ENCODE assay signal across 26 cellular contexts in genomic region chr10:94061026-94061425, GRCh38.
"Had no signal": no experiment of that assay in that cellular context is flagged by ENCODE, and none has a peak within 500 bp of the region (broad histone marks: within the 10 kb centered on the region; RNA-seq: fewer than 3 reads in every experiment).

No MANE protein-coding gene starts in this region.

- H3K4me1 Mint-ChIP-seq: neural progenitor cell; stimulated activated effector memory CD8-positive, alpha-beta T cell treated with anti-CD3 and anti-CD28 coated beads, Interleukin-12 subunit alpha, Interleukin-12 subunit beta, amount 100 ng/mL, for 72 hours; stimulated activated naive B cell treated with anti-CD40 and anti-IgM and Interleukin-4, amounts not matched to agents 10 μg/mL and 1 μg/mL and 100 μg/mL, for 72 hours had no signal

- H3K9ac ChIP-seq: neural progenitor cell, parathyroid adenoma had no signal

- H3K36me3 ChIP-seq: neural progenitor cell, ovary, right lobe of liver, sigmoid colon, stomach, thoracic aorta, thyroid gland, tibial nerve, upper lobe of left lung, vagina had no signal

- H3K9me3 Mint-ChIP-seq: nephron, neural progenitor cell had no signal

- H3K27ac Mint-ChIP-seq: nephron; neural progenitor cell; progenitor cell of endocrine pancreas; stimulated activated effector memory CD8-positive, alpha-beta T cell treated with anti-CD3 and anti-CD28 coated beads, Interleukin-12 subunit alpha, Interleukin-12 subunit beta, amount 100 ng/mL, for 72 hours; stimulated activated naive B cell treated with anti-CD40 and anti-IgM and Interleukin-4, amounts not matched to agents 10 μg/mL and 1 μg/mL and 100 μg/mL, for 72 hours; stimulated activated naive CD8-positive, alpha-beta T cell treated with anti-CD3 and anti-CD28 coated beads, Interleukin-15, Interleukin-2, amounts not matched to agents 100 ng/mL and 50 ng/mL, for 24 hours had no signal

- H3K4me3 Mint-ChIP-seq: nephron; neural progenitor cell; stimulated activated effector memory CD8-positive, alpha-beta T cell treated with anti-CD3 and anti-CD28 coated beads, Interleukin-12 subunit alpha, Interleukin-12 subunit beta, amount 100 ng/mL, for 72 hours; stimulated activated naive B cell treated with anti-CD40 and anti-IgM and Interleukin-4, amounts not matched to agents 10 μg/mL and 1 μg/mL and 100 μg/mL, for 72 hours; stimulated activated naive CD8-positive, alpha-beta T cell treated with anti-CD3 and anti-CD28 coated beads, Interleukin-15, Interleukin-2, amounts not matched to agents 100 ng/mL and 50 ng/mL, for 24 hours had no signal

- H3K36me3 Mint-ChIP-seq: neural progenitor cell; stimulated activated effector memory CD8-positive, alpha-beta T cell treated with anti-CD3 and anti-CD28 coated beads, Interleukin-12 subunit alpha, Interleukin-12 subunit beta, amount 100 ng/mL, for 72 hours; stimulated activated naive B cell treated with anti-CD40 and anti-IgM and Interleukin-4, amounts not matched to agents 10 μg/mL and 1 μg/mL and 100 μg/mL, for 72 hours had no signal

- H3K27me3 Mint-ChIP-seq: progenitor cell of endocrine pancreas had no signal

- ATAC-seq: psoas muscle; right cardiac atrium; right lobe of liver; stimulated activated effector memory CD8-positive, alpha-beta T cell treated with anti-CD3 and anti-CD28 coated beads, Interleukin-12 subunit alpha, Interleukin-12 subunit beta, amount 100 ng/mL, for 72 hours; stimulated activated naive B cell treated with anti-CD40 and anti-IgM and Interleukin-4, amounts not matched to agents 10 μg/mL and 1 μg/mL and 100 μg/mL, for 72 hours had no signal

- H3K4me1 ChIP-seq: neural progenitor cell, parathyroid adenoma, psoas muscle, sigmoid colon, stomach, thyroid gland, upper lobe of left lung, vagina had no signal

- H3K4me3 ChIP-seq: neural progenitor cell, ovary, psoas muscle, right lobe of liver, sigmoid colon, stomach, thoracic aorta, thyroid gland, tibial nerve, upper lobe of left lung, vagina had no signal

- H3K9me3 ChIP-seq: ovary, psoas muscle, right lobe of liver, sigmoid colon, stomach, thoracic aorta, thyroid gland, tibial nerve, upper lobe of left lung, vagina had no signal

- H3K27ac ChIP-seq: neural progenitor cell, ovary, parathyroid adenoma, psoas muscle, right lobe of liver, sigmoid colon, stomach, thoracic aorta, thyroid gland, tibial nerve, upper lobe of left lung, vagina had no signal

- H3K27me3 ChIP-seq: neural progenitor cell, ovary, right lobe of liver, sigmoid colon, stomach, thyroid gland, tibial nerve, upper lobe of left lung, vagina had no signal

- DNase-seq: occipital lobe; ovary; posterior cingulate gyrus; psoas muscle; right cardiac atrium; right lobe of liver; sigmoid colon; stimulated activated CD4-positive, alpha-beta T cell treated with anti-CD3 and anti-CD28 coated beads, Interleukin-15, amount 100 ng/mL, for 24 hours; stimulated activated CD4-positive, alpha-beta T cell treated with anti-CD3 and anti-CD28 coated beads, Interleukin-2, amount 100 ng/mL, for 24 hours; stimulated activated CD4-positive, alpha-beta T cell treated with anti-CD3 and anti-CD28 coated beads, Interleukin-2, amount 100 ng/mL, for 48 hours; stimulated activated CD4-positive, alpha-beta T cell treated with anti-CD3 and anti-CD28 coated beads, Interleukin-4, amount 100 ng/mL, for 24 hours; stimulated activated naive B cell treated with anti-CD40 and anti-IgM and Interleukin-4, amounts not matched to agents 10 μg/mL and 1 μg/mL and 100 μg/mL, for 72 hours; stimulated activated naive CD4-positive, alpha-beta T cell treated with Interleukin-2 at 50 U/mL for 16 hours; stomach; thyroid gland; trophoblast cell; upper lobe of left lung had no signal
